In genomic region chr6:13519839-13520238, GRCh38 we compare ENCODE assay signal across 37 cellular contexts.
"Had no signal": no experiment of that assay in that cellular context is flagged by ENCODE, and none has a peak within 500 bp of the region (broad histone marks: within the 10 kb centered on the region; RNA-seq: fewer than 3 reads in every experiment).

No MANE protein-coding gene starts in this region.

- H3K9me3 Mint-ChIP-seq: activated CD4-positive, alpha-beta memory T cell treated with anti-CD3 and anti-CD28 coated beads for 36 hours; activated CD4-positive, alpha-beta T cell treated with anti-CD3 and anti-CD28 coated beads, Interleukin-2, amount 10 ng/mL, durations not matched to agents 24 days and 14 days; activated CD8-positive, alpha-beta T cell treated with anti-CD3 and anti-CD28 coated beads for 36 hours; activated naive CD4-positive, alpha-beta T cell treated with anti-CD3 and anti-CD28 coated beads for 36 hours; activated naive CD4-positive, alpha-beta T cell treated with anti-CD3 and anti-CD28 coated beads, Interleukin-2, amount 50 U/mL, for 72 hours; activated naive CD8-positive, alpha-beta T cell treated with anti-CD3 and anti-CD28 coated beads for 36 hours; activated T-cell treated with anti-CD3 and anti-CD28 coated beads, Interleukin-2, amount 50 U/mL, for 4 hours; activated T-cell treated with anti-CD3 and anti-CD28 coated beads, Interleukin-2, amount 50 U/mL, for 72 hours; activated T-helper 1 cell treated with anti-CD3 and anti-CD28 coated beads, Interleukin-12 subunit alpha, Interleukin-12 subunit beta, Interleukin-2, Interleukin-4 antibody, amounts not matched to agents 30 ng/mL and 10 ng/mL and 1 ng/mL, durations not matched to agents 14 hours and 24 hours and 36 hours; activated T-helper 17 cell treated with anti-CD3 and anti-CD28 coated beads, Interleukin-2, amount 50 U/mL, for 72 hours; T-helper 1 cell treated with Interleukin-12 subunit alpha and Interleukin-12 subunit beta and Interleukin-4 antibody, amounts not matched to agents 30 μg/mL and 1 μg/mL, for 36 hours; T-helper 2 cell treated with Interferon-gamma antibody and Interleukin-4, amounts not matched to agents 5 μg/mL and 100 μg/mL, for 36 hours had no signal

- H3K4me3 ChIP-seq: adrenal gland, body of pancreas, breast epithelium had no signal

- H3K27me3 ChIP-seq: adrenal gland, body of pancreas, brain microvascular endothelial cell, breast epithelium had no signal

- H3K4me1 ChIP-seq: adrenal gland, body of pancreas, breast epithelium had no signal

- H3K27ac Mint-ChIP-seq: activated CD4-positive, alpha-beta memory T cell treated with anti-CD3 and anti-CD28 coated beads for 36 hours; activated CD4-positive, alpha-beta T cell treated with anti-CD3 and anti-CD28 coated beads, Interleukin-2, amount 10 ng/mL, durations not matched to agents 24 days and 14 days; activated CD8-positive, alpha-beta T cell treated with anti-CD3 and anti-CD28 coated beads for 36 hours; activated naive CD4-positive, alpha-beta T cell treated with anti-CD3 and anti-CD28 coated beads for 36 hours; activated naive CD8-positive, alpha-beta T cell treated with anti-CD3 and anti-CD28 coated beads for 36 hours; activated T-cell treated with anti-CD3 and anti-CD28 coated beads, Interleukin-2, amount 50 U/mL, for 72 hours; activated T-helper 1 cell treated with anti-CD3 and anti-CD28 coated beads, Interleukin-12 subunit alpha, Interleukin-12 subunit beta, Interleukin-2, Interleukin-4 antibody, amounts not matched to agents 30 ng/mL and 10 ng/mL and 1 ng/mL, durations not matched to agents 14 hours and 24 hours and 36 hours; activated T-helper 17 cell treated with anti-CD3 and anti-CD28 coated beads, Interleukin-2, amount 50 U/mL, for 72 hours; T-helper 1 cell treated with Interleukin-12 subunit alpha and Interleukin-12 subunit beta and Interleukin-4 antibody, amounts not matched to agents 30 μg/mL and 1 μg/mL, for 36 hours; T-helper 2 cell treated with Interferon-gamma antibody and Interleukin-4, amounts not matched to agents 5 μg/mL and 100 μg/mL, for 36 hours; WTC11 had no signal

- H3K27me3 Mint-ChIP-seq: activated CD8-positive, alpha-beta T cell treated with anti-CD3 and anti-CD28 coated beads for 36 hours; activated naive CD8-positive, alpha-beta T cell treated with anti-CD3 and anti-CD28 coated beads for 36 hours had no signal

- FAIRE-seq: astrocyte, TTC549 had no signal

- H3K9me3 ChIP-seq: adrenal gland, body of pancreas, breast epithelium had no signal

- H3K36me3 ChIP-seq: adrenal gland, brain microvascular endothelial cell, breast epithelium had no signal

- H3K36me3 Mint-ChIP-seq: activated CD4-positive, alpha-beta memory T cell treated with anti-CD3 and anti-CD28 coated beads for 36 hours; activated naive CD4-positive, alpha-beta T cell treated with anti-CD3 and anti-CD28 coated beads, Interleukin-2, amount 50 U/mL, for 72 hours; activated naive CD8-positive, alpha-beta T cell treated with anti-CD3 and anti-CD28 coated beads for 36 hours; WTC11 had no signal

- H3K27ac ChIP-seq: adrenal gland, body of pancreas, brain microvascular endothelial cell, breast epithelium, VCaP had no signal

- DNase-seq: activated CD4-positive, alpha-beta memory T cell treated with anti-CD3 and anti-CD28 coated beads for 36 hours; activated CD4-positive, alpha-beta T cell treated with anti-CD3 and anti-CD28 coated beads for 4 hours; activated CD4-positive, alpha-beta T cell treated with anti-CD3 and anti-CD28 coated beads, Interleukin-2, amount 10 ng/mL, durations not matched to agents 24 days and 14 days; activated CD4-positive, alpha-beta T cell treated with anti-CD3 and anti-CD28 coated beads, Interleukin-2, amount 50 U/mL, for 1 hour; activated CD4-positive, alpha-beta T cell treated with anti-CD3 and anti-CD28 coated beads, Interleukin-2, amount 50 U/mL, for 4 hours; activated CD4-positive, CD25-positive, alpha-beta regulatory T cell treated with anti-CD3 and anti-CD28 coated beads, Interleukin-2, amount 50 U/mL, for 72 hours; activated CD8-positive, alpha-beta memory T cell treated with anti-CD3 and anti-CD28 coated beads, Interleukin-2, amount 50 U/mL, for 4 hours; activated CD8-positive, alpha-beta T cell treated with anti-CD3 and anti-CD28 coated beads for 36 hours; activated effector memory CD4-positive, alpha-beta T cell treated with anti-CD3 and anti-CD28 coated beads, Interleukin-2, amount 50 U/mL, for 16 hours; activated gamma-delta T cell treated with Interleukin-2 at 50 U/mL for 16 hours; activated naive CD4-positive, alpha-beta T cell; activated naive CD4-positive, alpha-beta T cell treated with anti-CD3 and anti-CD28 coated beads for 36 hours; activated naive CD4-positive, alpha-beta T cell treated with anti-CD3 and anti-CD28 coated beads, Interleukin-2, amount 50 U/mL, for 16 hours; activated naive CD8-positive, alpha-beta T cell treated with anti-CD3 and anti-CD28 coated beads for 36 hours; activated T-cell treated with anti-CD3 and anti-CD28 coated beads for 4 hours; activated T-cell treated with anti-CD3 and anti-CD28 coated beads, Interleukin-2, amount 50 U/mL, for 1 hour; activated T-cell treated with anti-CD3 and anti-CD28 coated beads, Interleukin-2, amount 50 U/mL, for 4 hours; activated T-cell treated with anti-CD3 and anti-CD28 coated beads, Interleukin-2, amount 50 U/mL, for 72 hours; adrenal gland; amniotic stem cell; aorta; body of pancreas; brain microvascular endothelial cell; central memory CD4-positive, alpha-beta T cell; T-helper 1 cell; T-helper 2 cell; T-helper 9 cell had no signal

- ATAC-seq: activated CD8-positive, alpha-beta T cell treated with anti-CD3 and anti-CD28 coated beads for 36 hours; activated naive CD4-positive, alpha-beta T cell treated with anti-CD3 and anti-CD28 coated beads, Interleukin-2, amount 50 U/mL, for 72 hours; activated T-cell treated with anti-CD3 and anti-CD28 coated beads, Interleukin-2, amount 50 U/mL, for 4 hours; activated T-cell treated with anti-CD3 and anti-CD28 coated beads, Interleukin-2, amount 50 U/mL, for 72 hours; activated T-helper 17 cell treated with anti-CD3 and anti-CD28 coated beads, Interleukin-2, amount 50 U/mL, for 72 hours; body of pancreas; WTC11 had no signal

- H3K4me3 Mint-ChIP-seq: activated CD4-positive, alpha-beta memory T cell treated with anti-CD3 and anti-CD28 coated beads for 36 hours; activated CD4-positive, alpha-beta T cell treated with anti-CD3 and anti-CD28 coated beads, Interleukin-2, amount 10 ng/mL, durations not matched to agents 24 days and 14 days; activated CD8-positive, alpha-beta T cell treated with anti-CD3 and anti-CD28 coated beads for 36 hours; activated naive CD4-positive, alpha-beta T cell treated with anti-CD3 and anti-CD28 coated beads for 36 hours; activated naive CD8-positive, alpha-beta T cell treated with anti-CD3 and anti-CD28 coated beads for 36 hours; activated T-cell treated with anti-CD3 and anti-CD28 coated beads, Interleukin-2, amount 50 U/mL, for 4 hours; activated T-cell treated with anti-CD3 and anti-CD28 coated beads, Interleukin-2, amount 50 U/mL, for 72 hours; activated T-helper 1 cell treated with anti-CD3 and anti-CD28 coated beads, Interleukin-12 subunit alpha, Interleukin-12 subunit beta, Interleukin-2, Interleukin-4 antibody, amounts not matched to agents 30 ng/mL and 10 ng/mL and 1 ng/mL, durations not matched to agents 14 hours and 24 hours and 36 hours; activated T-helper 17 cell treated with anti-CD3 and anti-CD28 coated beads, Interleukin-2, amount 50 U/mL, for 72 hours; T-helper 1 cell treated with Interleukin-12 subunit alpha and Interleukin-12 subunit beta and Interleukin-4 antibody, amounts not matched to agents 30 μg/mL and 1 μg/mL, for 36 hours; T-helper 2 cell treated with Interferon-gamma antibody and Interleukin-4, amounts not matched to agents 5 μg/mL and 100 μg/mL, for 36 hours; WTC11 had no signal

- H3K4me1 Mint-ChIP-seq: activated CD4-positive, alpha-beta T cell treated with anti-CD3 and anti-CD28 coated beads, Interleukin-2, amount 10 ng/mL, durations not matched to agents 24 days and 14 days; activated T-helper 17 cell treated with anti-CD3 and anti-CD28 coated beads, Interleukin-2, amount 50 U/mL, for 72 hours; WTC11 had no signal
